8 cellular contexts compared by ENCODE assay signal in genomic region chr20:53080969-53081871, GRCh38.
DNase-seq lines count a peak whose midpoint lies in the region; ATAC-seq, FAIRE-seq and TF ChIP-seq lines count a peak whose summit lies in the region.

No MANE protein-coding gene starts in this region.

- CTCF ChIA-PET in OCI-LY7 (lab: Charles Lee; ENCODE audit: unreplicated experiment): no interaction called here

- H4K20me1 ChIP-seq in GM23248 (ENCODE audit: insufficient read depth): no peaks in the 10 kb centered on the region
- no peaks in the 10 kb centered on the region for H4K20me1 ChIP-seq in OCI-LY7 (ENCODE audit: insufficient read depth, low read length)

- FAIRE-seq in pancreas (lab: Jason Lieb, UNC): no peak

- TF ChIP-seq CTCF in OCI-LY7 (conservative IDR thresholded peaks at IDR 0.05; ENCODE audit: low read length) (no peak), cardiac fibroblast (IDR thresholded peaks at IDR 0.05; ENCODE audit: low read depth, low read length) (no peak), pancreas (IDR thresholded peaks at IDR 0.05) (no peak), CD14-positive monocyte (IDR thresholded peaks at IDR 0.05) (no peak)

- peaks cover 0 to 2% (median 0%) of the 10 kb centered on the region in 7 donors for H3K9me3 Mint-ChIP-seq in CD14-positive monocyte

- BruUV-seq in OCI-LY7 (replicated peaks; lab: Mats Ljungman, UMichigan): no TSS peak

- DNase-seq in GM23248 (peak; percentile 38), OCI-LY7 (ENCODE audit: low spot score) (peak; percentile 18), cardiac fibroblast (ENCODE audit: low read depth in 2 of 2) (peak; percentile 26 to 33), pancreas (peak in 5 of 6 donors; percentile 51 to 73 (median 59)), NCI-H1417 treated with DMSO at 0.1 percent for 48 hours (lab: John Stamatoyannopoulos, UW) (no peak), midbrain (lab: John Stamatoyannopoulos, UW) (no peak), CD14-positive monocyte (ENCODE audit: low spot score) (no peak), KG1 (lab: John Stamatoyannopoulos, UW) (no peak)

- H3K27me3 Mint-ChIP-seq in CD14-positive monocyte (ENCODE audit: low read depth in 3 of 3): no peaks in the 10 kb centered on the region

- H3K36me3 ChIP-seq in GM23248 (ENCODE audit: low read depth): no peaks in the 10 kb centered on the region
- H3K36me3 ChIP-seq in OCI-LY7 (ENCODE audit: insufficient read depth, low read length): no peaks in the 10 kb centered on the region
- no peaks in the 10 kb centered on the region for H3K36me3 ChIP-seq in pancreas

- no peak overlapping the region for H3K4me2 ChIP-seq in GM23248 (ENCODE audit: unreplicated experiment)
- H3K4me2 ChIP-seq in OCI-LY7 (ENCODE audit: low read length): peak overlapping the region; percentile 20

- no peak overlapping the region for H3K9ac ChIP-seq in GM23248

- no peaks in the 10 kb centered on the region for H3K36me3 Mint-ChIP-seq in CD14-positive monocyte

- intact Hi-C loops in OCI-LY7 (cut with micrococcal nuclease; ENCODE audit: unreplicated experiment): no loop called here
- intact Hi-C loops in pancreas (cut with DNase I): no loop called here
- intact Hi-C loops in CD14-positive monocyte (cut with micrococcal nuclease): no loop called here

- POLR2A ChIA-PET in OCI-LY7 (lab: Charles Lee): interaction anchor here (0.6 to 2.4 kb wide), 10 partner anchors 8 to 344 kb away, joined by 3 to 12 read pairs (median 4); no protein-coding TSS in a partner anchor

- H3K4me3 Mint-ChIP-seq in CD14-positive monocyte: no peak overlapping the region

- H3K27ac ChIP-seq in GM23248 (no peak overlapping the region), OCI-LY7 (ENCODE audit: low read depth, low read length, poor library complexity, severe bottlenecking) (no peak overlapping the region), pancreas (peak overlapping the region; percentile 19 to 85 (median 64))

- WGBS in GM23248 (ENCODE audit: low coverage in 1 of 2, low lambda C conversion rate in 2 of 2, missing lambda C conversion rate in 2 of 2), 2 experiments: 89 to 92% methylated on average over 10 of the region's 10 CpGs
- WGBS in pancreas, 2 donors: 43 to 44% methylated on average over 10 of the region's 10 CpGs

- H3K27me3 ChIP-seq in GM23248 (replicated peaks; ENCODE audit: insufficient read depth) (no peaks in the 10 kb centered on the region), pancreas (no peaks in the 10 kb centered on the region)

- H3K79me2 ChIP-seq in GM23248 (ENCODE audit: insufficient read depth) (no peaks in the 10 kb centered on the region), OCI-LY7 (ENCODE audit: insufficient read depth, low read depth, low read length) (no peaks in the 10 kb centered on the region)

- no peak overlapping the region for H2AFZ ChIP-seq in GM23248
- peak overlapping the region; percentile 80 for H2AFZ ChIP-seq in OCI-LY7 (ENCODE audit: low read length)

- peak; percentile 72 to 86 (median 84) for ATAC-seq in pancreas

- H3K9me3 ChIP-seq in GM23248 (ENCODE audit: low read depth) (no peaks in the 10 kb centered on the region), OCI-LY7 (ENCODE audit: low read length) (no peaks in the 10 kb centered on the region), pancreas (no peaks in the 10 kb centered on the region)

- H3F3A ChIP-seq in GM23248 (ENCODE audit: insufficient read depth): peaks cover 23% of the 10 kb centered on the region

- no peak overlapping the region for H3K4me3 ChIP-seq in GM23248
- H3K4me3 ChIP-seq in OCI-LY7 (ENCODE audit: low read depth, low read length, poor library complexity, severe bottlenecking): no peak overlapping the region
- no peak overlapping the region for H3K4me3 ChIP-seq in cardiac fibroblast (replicated peaks in 1 of 2; ENCODE audit: low read depth in 2 of 2, low read length in 2 of 2)
- no peak overlapping the region for H3K4me3 ChIP-seq in pancreas

- in situ Hi-C loops in GM23248 (cut with MboI): no loop called here

- H3K4me1 ChIP-seq in GM23248 (ENCODE audit: insufficient read depth): peaks cover 40% of the 10 kb centered on the region
- H3K4me1 ChIP-seq in OCI-LY7 (ENCODE audit: insufficient read depth, low read length, poor library complexity, severe bottlenecking): peaks cover 27% of the 10 kb centered on the region
- H3K4me1 ChIP-seq in pancreas: peaks cover 19 to 48% (median 37%) of the 10 kb centered on the region in 3 donors

- H3K4me1 Mint-ChIP-seq in CD14-positive monocyte: no peaks in the 10 kb centered on the region

- H3K9me2 ChIP-seq in GM23248 (ENCODE audit: insufficient read depth) (no peaks in the 10 kb centered on the region), OCI-LY7 (ENCODE audit: insufficient read depth, low read length) (no peaks in the 10 kb centered on the region)

- no peak overlapping the region for H3K27ac Mint-ChIP-seq in CD14-positive monocyte

Comparison
In these comparisons a context has a peak if more than half of its experiments do, and no peak if none do; other contexts are left out.
1. DNase-seq: peak in GM23248 (single experiment), OCI-LY7 (single experiment), cardiac fibroblast (2 of 2) and pancreas (5 of 6); none in NCI-H1417 treated with DMSO at 0.1 percent for 48 hours (single experiment), midbrain (single experiment), CD14-positive monocyte (single experiment) and KG1 (single experiment).
2. H3K27ac ChIP-seq: peak in pancreas (4 of 4); none in GM23248 (single experiment) and OCI-LY7 (single experiment).